19 cellular contexts compared by ENCODE assay signal in genomic region chr1:92943515-92943873, GRCh38. TPM values are rescaled to one million over a fixed set of nuclear protein-coding genes. Genes with fewer than 3 reads are reported as not detected.
DNase-seq lines count a peak whose midpoint lies in the region; ATAC-seq and TF ChIP-seq lines count a peak whose summit lies in the region.
"Had no signal": no experiment of that assay in that cellular context is flagged by ENCODE, and none has a peak within 500 bp of the region (broad histone marks: within the 10 kb centered on the region; RNA-seq: fewer than 3 reads in every experiment).

No MANE protein-coding gene starts in this region.

- TF ChIP-seq CTCF in SU-DHL-6 (IDR thresholded peaks at IDR 0.05; ENCODE audit: insufficient read depth, low read length, poor library complexity, severe bottlenecking), result no peak
- no peak for TF ChIP-seq CTCF in thoracic aorta (IDR thresholded peaks at IDR 0.05)

- no peaks in the 10 kb centered on the region for H3K9me3 ChIP-seq in SU-DHL-6 (ENCODE audit: insufficient read depth, low read length)
- H3K9me3 ChIP-seq in mucosa of rectum (ENCODE audit: control insufficient read depth in 2 of 2, low read length in 2 of 2), result no peaks in the 10 kb centered on the region
- H3K9me3 ChIP-seq in thoracic aorta, result no peaks in the 10 kb centered on the region
- H3K9me3 ChIP-seq: neutrophil had no signal

- H3K4me3 ChIP-seq in SU-DHL-6 (ENCODE audit: insufficient read depth, low read length, poor library complexity, severe bottlenecking), result no peak overlapping the region
- no peak overlapping the region for H3K4me3 ChIP-seq in mucosa of rectum (ENCODE audit: low read length in 2 of 2)
- no peak overlapping the region for H3K4me3 ChIP-seq in thoracic aorta

- H3K9me2 ChIP-seq in SU-DHL-6 (replicated peaks; ENCODE audit: insufficient read depth, low read length), result no peaks in the 10 kb centered on the region

- ATAC-seq in thoracic aorta (ENCODE audit: insufficient number of reproducible peaks, low FRiP score, low read depth), result no peak
- no peak for ATAC-seq in HG02588 (IDR thresholded peaks at IDR 0.05; ENCODE audit: unreplicated experiment)
- ATAC-seq in activated CD4-positive, alpha-beta T cell treated with anti-CD3 and anti-CD28 coated beads for 36 hours, result no peak
- ATAC-seq: effector memory CD8-positive, alpha-beta T cell had no signal

- POLR2A ChIA-PET in activated CD4-positive, alpha-beta T cell treated with anti-CD3 and anti-CD28 coated beads for 36 hours (lab: Charles Lee), result no interaction called here

- no peak overlapping the region for H2AFZ ChIP-seq in SU-DHL-6 (ENCODE audit: low read depth, low read length, severe bottlenecking)

- H3K4me2 ChIP-seq in SU-DHL-6 (ENCODE audit: low read depth, low read length, poor library complexity, severe bottlenecking), result peak overlapping the region; percentile 58

- H3K4me3 Mint-ChIP-seq in activated CD4-positive, alpha-beta T cell treated with anti-CD3 and anti-CD28 coated beads for 36 hours, result no peak overlapping the region
- H3K4me3 Mint-ChIP-seq: activated naive CD8-positive, alpha-beta T cell treated with anti-CD3 and anti-CD28 coated beads, Interleukin-2, amount 10 ng/mL, durations not matched to agents 7 days and 5 days; effector memory CD8-positive, alpha-beta T cell; T-helper 1 cell treated with Interleukin-12 subunit alpha and Interleukin-12 subunit beta and Interleukin-4 antibody, amounts not matched to agents 30 μg/mL and 1 μg/mL, for 36 hours had no signal

- peak overlapping the region; percentile 35; the same call in 1 of the 2 replicates for H3K27ac ChIP-seq in SU-DHL-6 (ENCODE audit: low read depth, low read length)
- peak overlapping the region; percentile 16 to 52 for H3K27ac ChIP-seq in mucosa of rectum (ENCODE audit: low read depth in 2 of 2, low read length in 2 of 2)
- H3K27ac ChIP-seq in thoracic aorta, result peak overlapping the region; percentile 46 to 73
- H3K27ac ChIP-seq: neutrophil, WERI-Rb-1 had no signal

- peaks cover 98% of the 10 kb centered on the region for H3K79me2 ChIP-seq in SU-DHL-6 (ENCODE audit: insufficient read depth, low read length)

- H3K4me1 ChIP-seq in mucosa of rectum (ENCODE audit: control insufficient read depth in 2 of 2, insufficient read depth in 2 of 2, low read length in 2 of 2) (peaks cover 4 to 9% of the 10 kb centered on the region in 2 donors), thoracic aorta (ENCODE audit: control insufficient read depth in 1 of 2, low read depth in 2 of 2) (peaks cover 30 to 68% of the 10 kb centered on the region in 2 donors)

- H3F3A ChIP-seq in SU-DHL-6 (ENCODE audit: insufficient read depth), result peaks cover 7% of the 10 kb centered on the region; the same call in 1 of the 2 replicates

- CTCF ChIA-PET in activated CD4-positive, alpha-beta T cell treated with anti-CD3 and anti-CD28 coated beads for 36 hours (lab: Charles Lee), result interaction anchor here (0.8 to 2.8 kb wide), 9 partner anchors 8 to 84 kb away, joined by 3 to 11 read pairs (median 5); partner anchors contain the start of gene DIPK1A

- DNase-seq in cerebellum (ENCODE audit: low spot score), result peak; percentile 56
- no peak for DNase-seq in thoracic aorta (ENCODE audit: low spot score)
- DNase-seq in activated CD4-positive, alpha-beta T cell treated with anti-CD3 and anti-CD28 coated beads for 36 hours, result no peak
- DNase-seq in epidermal melanocyte (ENCODE audit: insufficient read length, low spot score), result no peak
- DNase-seq in NCI-H2029 treated with DMSO at 0.1 percent for 48 hours (lab: John Stamatoyannopoulos, UW), result no peak
- DNase-seq: activated naive CD8-positive, alpha-beta T cell treated with anti-CD3 and anti-CD28 coated beads, Interleukin-2, amount 10 ng/mL, durations not matched to agents 7 days and 5 days; effector memory CD8-positive, alpha-beta T cell; mesendoderm; NCI-H2081; NCI-H524 treated with DMSO at 0.1 percent for 48 hours; retina; SHP77; stimulated activated naive CD4-positive, alpha-beta T cell treated with Interleukin-2 at 50 U/mL for 16 hours; WERI-Rb-1 had no signal

- H3K9ac ChIP-seq in SU-DHL-6 (ENCODE audit: low read length) (no peak overlapping the region), mucosa of rectum (ENCODE audit: low read depth in 1 of 2, low read length in 2 of 2) (no peak overlapping the region)

- H4K20me1 ChIP-seq in SU-DHL-6 (ENCODE audit: low read depth, low read length), result no peaks in the 10 kb centered on the region

- intact Hi-C loops in activated CD4-positive, alpha-beta T cell treated with anti-CD3 and anti-CD28 coated beads for 36 hours (cut with DNase I, micrococcal nuclease), result no loop called here

- peaks cover 58% of the 10 kb centered on the region for H3K4me1 Mint-ChIP-seq in activated CD4-positive, alpha-beta T cell treated with anti-CD3 and anti-CD28 coated beads for 36 hours

- no peaks in the 10 kb centered on the region for H3K36me3 Mint-ChIP-seq in activated CD4-positive, alpha-beta T cell treated with anti-CD3 and anti-CD28 coated beads for 36 hours (ENCODE audit: low read depth)

- H3K27me3 ChIP-seq in SU-DHL-6 (ENCODE audit: low read length), result no peaks in the 10 kb centered on the region
- H3K27me3 ChIP-seq in mucosa of rectum (ENCODE audit: control insufficient read depth in 2 of 2, insufficient read depth in 2 of 2, low read length in 2 of 2), result no peaks in the 10 kb centered on the region
- H3K27me3 ChIP-seq in thoracic aorta (replicated peaks; ENCODE audit: insufficient read depth), result no peaks in the 10 kb centered on the region
- H3K27me3 ChIP-seq: neutrophil had no signal

- no peak overlapping the region for H3K27ac Mint-ChIP-seq in activated CD4-positive, alpha-beta T cell treated with anti-CD3 and anti-CD28 coated beads for 36 hours
- H3K27ac Mint-ChIP-seq: activated naive CD8-positive, alpha-beta T cell treated with anti-CD3 and anti-CD28 coated beads, Interleukin-2, amount 10 ng/mL, durations not matched to agents 7 days and 5 days; T-helper 1 cell treated with Interleukin-12 subunit alpha and Interleukin-12 subunit beta and Interleukin-4 antibody, amounts not matched to agents 30 μg/mL and 1 μg/mL, for 36 hours had no signal

- no peaks in the 10 kb centered on the region for H3K9me3 Mint-ChIP-seq in activated CD4-positive, alpha-beta T cell treated with anti-CD3 and anti-CD28 coated beads for 36 hours (ENCODE audit: low read depth)
- H3K9me3 Mint-ChIP-seq: activated naive CD8-positive, alpha-beta T cell treated with anti-CD3 and anti-CD28 coated beads, Interleukin-2, amount 10 ng/mL, durations not matched to agents 7 days and 5 days; effector memory CD8-positive, alpha-beta T cell; T-helper 1 cell treated with Interleukin-12 subunit alpha and Interleukin-12 subunit beta and Interleukin-4 antibody, amounts not matched to agents 30 μg/mL and 1 μg/mL, for 36 hours had no signal

- H3K27me3 Mint-ChIP-seq in activated CD4-positive, alpha-beta T cell treated with anti-CD3 and anti-CD28 coated beads for 36 hours, result no peaks in the 10 kb centered on the region
- H3K27me3 Mint-ChIP-seq: activated naive CD8-positive, alpha-beta T cell treated with anti-CD3 and anti-CD28 coated beads, Interleukin-2, amount 10 ng/mL, durations not matched to agents 7 days and 5 days; effector memory CD8-positive, alpha-beta T cell had no signal

- H3K36me3 ChIP-seq in SU-DHL-6 (ENCODE audit: low read length) (peaks cover 7% of the 10 kb centered on the region; the same call in 1 of the 2 replicates), mucosa of rectum (ENCODE audit: control insufficient read depth in 2 of 2, insufficient read depth in 2 of 2, low read length in 2 of 2) (no peaks in the 10 kb centered on the region), thoracic aorta (no peaks in the 10 kb centered on the region)
- H3K36me3 ChIP-seq: neutrophil, WERI-Rb-1 had no signal

RNA-seq across cellular contexts. Expression of gene DIPK1A, which starts 17.8 kb away (rescaled TPM):
- 14.2 TPM for total RNA-seq in cerebellum
- total RNA-seq in thoracic aorta, result 10 to 100 TPM; 10.8 to 18.3 TPM
- total RNA-seq in activated CD4-positive, alpha-beta T cell treated with anti-CD3 and anti-CD28 coated beads for 36 hours, result 1 to 10 TPM; 6.1 to 6.5 TPM
